28 cellular contexts compared by ENCODE assay signal in the genomic region with DNA sequence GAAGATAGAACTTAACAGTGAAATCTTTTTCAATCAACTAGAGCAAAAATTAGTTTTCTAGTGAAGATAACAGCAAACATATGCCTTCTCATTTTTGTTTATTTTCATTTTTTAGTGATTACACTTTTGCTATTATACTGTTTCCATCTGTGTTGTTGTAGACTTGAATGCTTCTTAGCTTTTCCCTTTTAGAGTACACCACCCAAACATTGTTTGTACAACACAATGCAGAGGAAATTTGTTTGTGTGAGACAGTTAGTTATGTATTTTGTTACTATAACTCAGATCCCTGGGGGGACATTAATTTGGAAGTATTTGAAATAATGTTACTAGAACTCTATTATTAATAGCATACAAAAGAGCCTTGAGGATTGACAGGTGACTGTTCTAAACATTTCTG.
"Had no signal": no experiment of that assay in that cellular context is flagged by ENCODE, and none has a peak within 500 bp of the region (broad histone marks: within the 10 kb centered on the region; RNA-seq: fewer than 3 reads in every experiment).

No MANE protein-coding gene starts in this region.

- H3K4me3 Mint-ChIP-seq: mesothelial cell of epicardium; naive B cell; natural killer cell treated with Interleukin-12 subunit alpha and Interleukin-12 subunit beta and Interleukin-15 and Interleukin-18, amount 100 ng/mL, for 72 hours; neural crest cell; stimulated activated memory B cell treated with anti-CD40 and anti-IgM and Interleukin-4, amounts not matched to agents 10 μg/mL and 1 μg/mL and 100 μg/mL, for 72 hours had no signal

- H3K36me3 ChIP-seq: neutrophil had no signal

- H3K36me3 Mint-ChIP-seq: mesothelial cell of epicardium; naive B cell; natural killer cell treated with Interleukin-12 subunit alpha and Interleukin-12 subunit beta and Interleukin-15 and Interleukin-18, amount 100 ng/mL, for 72 hours; stimulated activated memory B cell treated with anti-CD40 and anti-IgM and Interleukin-4, amounts not matched to agents 10 μg/mL and 1 μg/mL and 100 μg/mL, for 72 hours had no signal

- ATAC-seq: gastrocnemius medialis; left colon; mucosa of descending colon; natural killer cell treated with Interleukin-12 subunit alpha and Interleukin-12 subunit beta and Interleukin-15 and Interleukin-18, amount 100 ng/mL, for 72 hours; pancreas; stimulated activated memory B cell treated with anti-CD40 and anti-IgM and Interleukin-4, amounts not matched to agents 10 μg/mL and 1 μg/mL and 100 μg/mL, for 72 hours; stimulated activated naive CD8-positive, alpha-beta T cell treated with anti-CD3 and anti-CD28 coated beads, Interleukin-15, Interleukin-2, amounts not matched to agents 100 U/mL and 50 U/mL, for 24 hours had no signal

- H3K4me1 Mint-ChIP-seq: neural crest cell; stimulated activated memory B cell treated with anti-CD40 and anti-IgM and Interleukin-4, amounts not matched to agents 10 μg/mL and 1 μg/mL and 100 μg/mL, for 72 hours had no signal

- H3K27ac Mint-ChIP-seq: mesothelial cell of epicardium; naive B cell; natural killer cell treated with Interleukin-12 subunit alpha and Interleukin-12 subunit beta and Interleukin-15 and Interleukin-18, amount 100 ng/mL, for 72 hours; stimulated activated memory B cell treated with anti-CD40 and anti-IgM and Interleukin-4, amounts not matched to agents 10 μg/mL and 1 μg/mL and 100 μg/mL, for 72 hours had no signal

- DNase-seq: central memory CD4-positive, alpha-beta T cell; dorsolateral prefrontal cortex; effector CD4-positive, alpha-beta T cell; foreskin fibroblast; gastrocnemius medialis; head of caudate nucleus; hippocampal formation; left colon; mesenchymal stem cell; mucosa of descending colon; naive B cell; pancreas; sigmoid colon; spleen; stimulated activated CD4-positive, alpha-beta T cell treated with anti-CD3 and anti-CD28 coated beads, Interleukin-4, amount 100 ng/mL, for 4 hours; stimulated activated naive CD8-positive, alpha-beta T cell treated with anti-CD3 and anti-CD28 coated beads, Interleukin-15, Interleukin-2, amounts not matched to agents 100 U/mL and 50 U/mL, for 24 hours had no signal

- H3K4me3 ChIP-seq: dorsolateral prefrontal cortex, esophagus muscularis mucosa, gastrocnemius medialis, mucosa of descending colon, pancreas, sigmoid colon, skin epidermis, spleen, thoracic aorta, tibial nerve, vagina had no signal

- FAIRE-seq: colon, islet of Langerhans, pancreas had no signal

- H3K9me3 ChIP-seq: esophagus muscularis mucosa, gastrocnemius medialis, mucosa of descending colon, neutrophil, pancreas, sigmoid colon, spleen, thoracic aorta, tibial nerve, vagina had no signal

- H3K27ac ChIP-seq: dorsolateral prefrontal cortex, esophagus muscularis mucosa, neutrophil, pancreas, sigmoid colon, spleen, thoracic aorta had no signal

- H3K27me3 Mint-ChIP-seq: naive B cell; natural killer cell treated with Interleukin-12 subunit alpha and Interleukin-12 subunit beta and Interleukin-15 and Interleukin-18, amount 100 ng/mL, for 72 hours; stimulated activated memory B cell treated with anti-CD40 and anti-IgM and Interleukin-4, amounts not matched to agents 10 μg/mL and 1 μg/mL and 100 μg/mL, for 72 hours had no signal

- H3K27me3 ChIP-seq: dorsolateral prefrontal cortex, esophagus muscularis mucosa, gastrocnemius medialis, neutrophil, pancreas, sigmoid colon, spleen, tibial nerve, vagina had no signal
